8 cellular contexts compared by ENCODE assay signal in the genomic region with DNA sequence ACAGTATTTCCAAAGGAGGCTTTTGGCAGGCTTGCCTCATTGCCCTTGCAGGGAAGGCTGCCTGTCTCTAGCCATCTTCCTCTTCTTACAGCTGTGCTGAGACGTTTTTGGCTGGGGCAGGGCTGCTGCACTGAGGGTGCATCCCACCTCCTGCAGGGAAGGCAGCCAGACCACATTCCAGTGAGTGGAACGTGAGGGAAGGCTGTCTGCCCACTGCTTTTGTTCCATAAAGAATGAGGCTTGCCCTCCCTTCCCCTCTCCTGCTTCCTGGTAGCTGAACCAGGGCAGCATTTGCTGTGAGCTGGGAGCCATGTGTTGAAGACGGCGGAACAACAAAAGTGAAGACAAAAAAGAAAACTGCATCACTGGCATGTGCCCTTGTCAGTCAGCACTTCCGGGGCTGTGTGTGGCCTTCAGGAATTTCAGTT. TPM values are rescaled to one million over a fixed set of nuclear protein-coding genes. Genes with fewer than 3 reads are reported as not detected.
DNase-seq lines count a peak whose midpoint lies in the region; ATAC-seq, FAIRE-seq and TF ChIP-seq lines count a peak whose summit lies in the region.

No MANE protein-coding gene starts in this region.

- peak overlapping the region; percentile 53 for H3K4me2 ChIP-seq in keratinocyte (ENCODE audit: control insufficient read depth, extremely low read depth, insufficient read depth, low read depth, low read length)

- peak overlapping the region; percentile 47 for H3K9ac ChIP-seq in HUES6 (ENCODE audit: low read length)
- no peak overlapping the region for H3K9ac ChIP-seq in keratinocyte (ENCODE audit: control insufficient read depth, extremely low read depth, insufficient read depth, low read length)
- H3K9ac ChIP-seq in subcutaneous abdominal adipose tissue (ENCODE audit: low read length in 5 of 5): peak overlapping the region in 1 of 5 donors; percentile 1

- FAIRE-seq in keratinocyte (lab: Jason Lieb, UNC): peak; percentile 77

- TF ChIP-seq CTCF in body of pancreas (IDR thresholded peaks at IDR 0.05): no peak
- no peak for TF ChIP-seq CTCF in keratinocyte (optimal IDR thresholded peaks at IDR 0.05 in 1 of 3, IDR thresholded peaks at IDR 0.05 in 1 of 3, conservative IDR thresholded peaks at IDR 0.05 in 1 of 3; ENCODE audit: extremely low read depth in 1 of 3, insufficient read depth in 2 of 3, low read length in 3 of 3)

- dilution Hi-C loops in keratinocyte (cut with MboI; ENCODE audit: extremely low pct_ligation_motif_present, low sequenced_read_pairs): no loop called here

- peaks cover 5% of the 10 kb centered on the region for H4K20me1 ChIP-seq in keratinocyte (ENCODE audit: control insufficient read depth, extremely low read depth, insufficient read depth, low read length)

- peak; percentile 39 for ATAC-seq in body of pancreas

- intact Hi-C loops in body of pancreas (cut with DNase I): no loop called here

- no peak overlapping the region for H2AFZ ChIP-seq in keratinocyte (ENCODE audit: control insufficient read depth, low read length)

- peaks cover 11% of the 10 kb centered on the region; the same call in 1 of the 2 replicates for H3K36me3 ChIP-seq in HUES6 (ENCODE audit: control insufficient read depth, insufficient read depth, low read length)
- no peaks in the 10 kb centered on the region for H3K36me3 ChIP-seq in body of pancreas (replicated peaks in 1 of 2; ENCODE audit: insufficient read depth in 1 of 2, low read depth in 2 of 2)
- peaks cover 3 to 10% of the 10 kb centered on the region in 2 experiments for H3K36me3 ChIP-seq in keratinocyte (ENCODE audit: control insufficient read depth in 2 of 2, extremely low read depth in 1 of 2, insufficient read depth in 2 of 2, low read length in 2 of 2)
- peaks cover 0 to 32% (median 18%) of the 10 kb centered on the region in 5 donors for H3K36me3 ChIP-seq in subcutaneous abdominal adipose tissue (ENCODE audit: control insufficient read depth in 5 of 5, insufficient read depth in 5 of 5, low read length in 5 of 5)

- H3K9me3 ChIP-seq in HUES6 (ENCODE audit: control insufficient read depth, insufficient read depth, low read depth, low read length) (0 out of 2 replicates have a peak, but pooled peaks cover 2% of the 10 kb centered on the region), body of pancreas (no peaks in the 10 kb centered on the region), keratinocyte (ENCODE audit: control insufficient read depth, low read depth, low read length) (no peaks in the 10 kb centered on the region), subcutaneous abdominal adipose tissue (ENCODE audit: control insufficient read depth in 5 of 5, low read length in 5 of 5) (no peaks in the 10 kb centered on the region)

- peak in 3 of 4 donors; percentile 36 to 55 (median 47) for DNase-seq in body of pancreas
- no peak for DNase-seq in keratinocyte (ENCODE audit: low read depth, low spot score)
- DNase-seq in NCI-H187 (lab: John Stamatoyannopoulos, UW): no peak
- no peak for DNase-seq in cerebellar nuclear complex (lab: John Stamatoyannopoulos, UW)
- DNase-seq in NCI-H1694 (lab: John Stamatoyannopoulos, UW): no peak
- no peak for DNase-seq in UCSD-AML1 (lab: John Stamatoyannopoulos, UW; ENCODE audit: unreplicated experiment)

- 21 to 24% methylated on average over 3 to 5 of the region's 5 CpGs for WGBS in body of pancreas, 2 donors

- H3K79me2 ChIP-seq in keratinocyte (ENCODE audit: control insufficient read depth, insufficient read depth, low read length): peaks cover 8% of the 10 kb centered on the region

- H3K9me1 ChIP-seq in keratinocyte (ENCODE audit: control insufficient read depth, extremely low read depth, insufficient read depth, low read length): no peaks in the 10 kb centered on the region

- no peaks in the 10 kb centered on the region for H3K27me3 ChIP-seq in HUES6 (ENCODE audit: control insufficient read depth, insufficient read depth, low read length)
- H3K27me3 ChIP-seq in body of pancreas: no peaks in the 10 kb centered on the region
- H3K27me3 ChIP-seq in keratinocyte (ENCODE audit: control insufficient read depth, extremely low read depth, insufficient read depth, low read length): no peaks in the 10 kb centered on the region
- H3K27me3 ChIP-seq in subcutaneous abdominal adipose tissue (ENCODE audit: control insufficient read depth in 5 of 5, insufficient read depth in 4 of 5, low read length in 5 of 5): no peaks in the 10 kb centered on the region

- peak overlapping the region; percentile 25 for H3K4me3 ChIP-seq in HUES6 (ENCODE audit: low read depth, low read length)
- no peak overlapping the region for H3K4me3 ChIP-seq in body of pancreas
- no peak overlapping the region for H3K4me3 ChIP-seq in keratinocyte (ENCODE audit: control insufficient read depth in 2 of 3, extremely low read depth in 1 of 3, insufficient read depth in 2 of 3, low read depth in 1 of 3, low read length in 3 of 3)
- H3K4me3 ChIP-seq in subcutaneous abdominal adipose tissue (ENCODE audit: low read depth in 1 of 5, low read length in 5 of 5): no peak overlapping the region

- TF ChIP-seq POLR2A in body of pancreas (IDR thresholded peaks at IDR 0.05): no peak

- H3K4me1 ChIP-seq in HUES6 (ENCODE audit: control insufficient read depth, insufficient read depth, low read length) (peaks cover 35% of the 10 kb centered on the region), body of pancreas (peaks cover 67% of the 10 kb centered on the region), keratinocyte (ENCODE audit: control insufficient read depth, extremely low read depth, insufficient read depth, low read length) (peaks cover 19% of the 10 kb centered on the region), subcutaneous abdominal adipose tissue (ENCODE audit: control insufficient read depth in 5 of 5, insufficient read depth in 5 of 5, low read length in 5 of 5) (peaks cover 9 to 58% (median 43%) of the 10 kb centered on the region in 5 donors)

- H3K27ac ChIP-seq in HUES6 (ENCODE audit: low read depth, low read length): peak overlapping the region; percentile 72
- peak overlapping the region; percentile 79 to 92 (median 86) for H3K27ac ChIP-seq in body of pancreas
- H3K27ac ChIP-seq in keratinocyte (ENCODE audit: control insufficient read depth, insufficient read depth, low read length): peak overlapping the region; percentile 44
- peak overlapping the region; percentile 65 for H3K27ac ChIP-seq in subcutaneous abdominal adipose tissue (ENCODE audit: low read depth, low read length)

RNA-seq across cellular contexts. Expression of a gene that starts 16.8 kb away (rescaled TPM):
- total RNA-seq in body of pancreas: 10 to 100 TPM; 96.2 to 98.8 TPM
- polyA plus RNA-seq in keratinocyte: 80.3 to 108 TPM (median 98.3 TPM) in 3 replicates
- 26.7 TPM for polyA plus RNA-seq in keratinocyte (2011; ENCODE audit: low read depth)
- 61.8 and 99.8 TPM in 2 replicates for polyA plus RNA-seq in keratinocyte (2011; cell fraction: cytosol; rRNA removed)
- 153 and 202 TPM in 2 replicates for polyA plus RNA-seq in keratinocyte (2011; cell fraction: nucleus; rRNA removed)
- polyA plus RNA-seq in keratinocyte (2012; ENCODE audit: low replicate concordance): 76.8 and 135 TPM in 2 replicates
- polyA minus RNA-seq in keratinocyte: 84.1 to 143 TPM (median 114 TPM) in 3 replicates
- polyA minus RNA-seq in keratinocyte (2011; cell fraction: cytosol; rRNA and poly(A)+ RNA removed): 238 TPM
- 208 and 223 TPM in 2 replicates for polyA minus RNA-seq in keratinocyte (2011; cell fraction: nucleus; rRNA and poly(A)+ RNA removed)

RNA-seq across cellular contexts. Expression of a gene that starts 46.0 kb away (rescaled TPM):
- not detected for total RNA-seq in body of pancreas
- polyA plus RNA-seq in keratinocyte: not detected in 3 replicates
- polyA plus RNA-seq in keratinocyte (2011; ENCODE audit: low read depth): not detected
- polyA plus RNA-seq in keratinocyte (2011; cell fraction: cytosol; rRNA removed): not detected in 2 replicates
- not detected in 2 replicates for polyA plus RNA-seq in keratinocyte (2011; cell fraction: nucleus; rRNA removed)
- not detected in 2 replicates for polyA plus RNA-seq in keratinocyte (2012; ENCODE audit: low replicate concordance)
- polyA minus RNA-seq in keratinocyte: not detected in 3 replicates
- polyA minus RNA-seq in keratinocyte (2011; cell fraction: cytosol; rRNA and poly(A)+ RNA removed): not detected
- polyA minus RNA-seq in keratinocyte (2011; cell fraction: nucleus; rRNA and poly(A)+ RNA removed): not detected in 2 replicates

Comparison
In these comparisons a context has a peak if more than half of its experiments do, and no peak if none do; other contexts are left out.
1. DNase-seq: peak in body of pancreas (3 of 4); none in keratinocyte (single experiment), NCI-H187 (0 of 2), cerebellar nuclear complex (0 of 2), NCI-H1694 (single experiment) and UCSD-AML1 (single experiment).
2. Peak in every context shown above with its lines, with median percentiles within 50 percentile points of each other: H3K27ac ChIP-seq.